In the genomic region with DNA sequence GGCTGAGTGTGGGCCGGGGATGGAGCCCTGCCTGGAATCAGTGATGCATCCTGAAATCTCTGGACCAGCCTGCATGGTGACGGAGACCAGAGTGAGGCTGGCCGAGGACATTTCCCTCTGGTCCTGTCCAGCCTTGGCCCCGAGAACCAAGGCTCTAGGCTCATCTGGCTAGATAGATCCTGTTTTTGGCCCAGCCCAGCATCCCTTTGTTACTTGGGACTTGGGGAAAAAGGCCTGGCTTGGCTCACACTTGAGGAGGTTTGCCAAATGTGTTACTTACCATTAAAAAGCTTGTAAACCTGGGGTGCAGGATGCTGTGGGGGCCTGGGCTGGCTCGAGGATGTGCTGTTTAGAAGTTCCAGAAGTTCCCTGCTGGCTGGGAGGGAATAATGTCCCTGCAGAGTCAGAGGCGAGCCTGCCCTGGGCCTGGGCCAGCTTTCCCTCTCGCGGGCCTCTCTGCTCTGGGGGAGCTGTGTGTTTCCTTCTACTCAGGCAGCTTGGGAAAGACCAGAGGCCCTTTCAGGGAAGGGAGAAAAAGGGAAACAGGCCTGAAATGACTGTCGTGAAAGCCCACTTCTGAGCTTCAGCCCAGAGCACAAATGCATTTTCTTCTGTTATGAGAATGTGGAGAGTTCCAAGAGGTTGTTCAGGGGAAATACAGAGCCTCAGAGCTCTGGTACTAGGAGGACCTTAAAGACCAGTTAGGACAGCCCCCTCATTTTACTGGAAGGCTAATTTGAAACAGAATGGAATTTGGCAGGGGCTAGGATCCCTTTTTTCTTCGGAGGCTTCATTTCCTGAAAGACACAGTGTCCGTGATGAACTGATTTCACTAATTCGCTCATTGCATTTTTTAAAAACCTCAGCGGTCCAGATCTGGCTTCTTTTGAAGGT, we compare ENCODE assay signal across 8 cellular contexts. TPM values are rescaled to one million over a fixed set of nuclear protein-coding genes. Genes with fewer than 3 reads are reported as not detected.
DNase-seq lines count a peak whose midpoint lies in the region; ATAC-seq and TF ChIP-seq lines count a peak whose summit lies in the region.

No MANE protein-coding gene starts in this region.

- H3K36me3 ChIP-seq in Peyer's patch (no peaks in the 10 kb centered on the region), endocrine pancreas (ENCODE audit: control insufficient read depth, insufficient read depth, low read length) (no peaks in the 10 kb centered on the region), mesenchymal stem cell (ENCODE audit: control insufficient read depth in 1 of 2, insufficient read depth in 2 of 2, low read depth in 1 of 2, low read length in 2 of 2) (no peaks in the 10 kb centered on the region), upper lobe of left lung (no peaks in the 10 kb centered on the region)
- H3K36me3 ChIP-seq in effector memory CD4-positive, alpha-beta T cell (ENCODE audit: control insufficient read depth, insufficient read depth, low read length), result no peaks in the 10 kb centered on the region

- peak overlapping the region; percentile 97 for H2BK120ac ChIP-seq in mesenchymal stem cell (ENCODE audit: low read depth, low read length)

- H2AK5ac ChIP-seq in mesenchymal stem cell (ENCODE audit: low read length, severe bottlenecking), result peak overlapping the region; percentile 97

- DNase-seq in H4 (ENCODE audit: low spot score) (peak; percentile 78), Peyer's patch (peak; percentile 32 to 88 (median 79)), mesenchymal stem cell (peak; percentile 97), upper lobe of left lung (peak; percentile 91 to 92), NCI-H1105 (lab: John Stamatoyannopoulos, UW) (no peak)
- DNase-seq in effector memory CD4-positive, alpha-beta T cell, result no peak

- peak overlapping the region in 1 of 2 experiments; percentile 97 for H3K14ac ChIP-seq in mesenchymal stem cell (ENCODE audit: low read length in 2 of 2)

- peak overlapping the region; percentile 98 for H3K4ac ChIP-seq in mesenchymal stem cell (ENCODE audit: low read depth in 1 of 2, low read length in 2 of 2)

- peak overlapping the region; percentile 98 to 99 for H3K18ac ChIP-seq in mesenchymal stem cell (ENCODE audit: low read depth in 1 of 2, low read length in 2 of 2)

- H2BK15ac ChIP-seq in mesenchymal stem cell (ENCODE audit: low read depth, poor library complexity, severe bottlenecking), result peak overlapping the region; percentile 31

- H3K27me3 ChIP-seq in Peyer's patch (no peaks in the 10 kb centered on the region), endocrine pancreas (ENCODE audit: control insufficient read depth, insufficient read depth, low read length) (no peaks in the 10 kb centered on the region), mesenchymal stem cell (ENCODE audit: control insufficient read depth in 1 of 2, insufficient read depth in 1 of 2, low read length in 2 of 2) (no peaks in the 10 kb centered on the region), upper lobe of left lung (no peaks in the 10 kb centered on the region)
- no peaks in the 10 kb centered on the region for H3K27me3 ChIP-seq in effector memory CD4-positive, alpha-beta T cell (replicated peaks; ENCODE audit: control insufficient read depth, insufficient read depth, low read length, poor library complexity, severe bottlenecking)

- TF ChIP-seq EP300 in upper lobe of left lung (IDR thresholded peaks at IDR 0.05), result peak in 1 of 4 donors; percentile 17

- peak overlapping the region; percentile 99 to 100 for H2BK12ac ChIP-seq in mesenchymal stem cell (ENCODE audit: low read length in 2 of 2)

- H4K91ac ChIP-seq in mesenchymal stem cell (ENCODE audit: low read length), result peak overlapping the region; percentile 86

- WGBS in mesenchymal stem cell, result 43% methylated on average over 13 of the region's 13 CpGs
- 22 to 29% methylated on average over 11 to 13 of the region's 13 CpGs for WGBS in upper lobe of left lung, 2 donors

- H3K4me1 ChIP-seq in Peyer's patch (peaks cover 10 to 88% (median 27%) of the 10 kb centered on the region in 4 donors), endocrine pancreas (ENCODE audit: control insufficient read depth, insufficient read depth, low read length) (peaks cover 9% of the 10 kb centered on the region), mesenchymal stem cell (ENCODE audit: control insufficient read depth, insufficient read depth, low read depth, low read length) (peaks cover 30% of the 10 kb centered on the region), upper lobe of left lung (peaks cover 83 to 97% (median 92%) of the 10 kb centered on the region in 4 donors)
- peaks cover 53% of the 10 kb centered on the region for H3K4me1 ChIP-seq in effector memory CD4-positive, alpha-beta T cell (ENCODE audit: control insufficient read depth, insufficient read depth, low read length, poor library complexity, severe bottlenecking)

- H3K27ac ChIP-seq in Peyer's patch (peak overlapping the region; percentile 77 to 94 (median 88)), mesenchymal stem cell (ENCODE audit: low read length, poor library complexity, severe bottlenecking) (peak overlapping the region; percentile 89), upper lobe of left lung (peak overlapping the region; percentile 94 to 99 (median 96))
- H3K27ac ChIP-seq in effector memory CD4-positive, alpha-beta T cell (ENCODE audit: insufficient read depth, low read length, poor library complexity, severe bottlenecking), result no peak overlapping the region

- TF ChIP-seq CTCF in Peyer's patch (IDR thresholded peaks at IDR 0.05) (peak in 3 of 6 experiments; percentile 8 to 34 (median 24)), upper lobe of left lung (IDR thresholded peaks at IDR 0.05) (peak in 3 of 6 experiments; percentile 14 to 53 (median 43))

- H3K9ac ChIP-seq in endocrine pancreas (ENCODE audit: control insufficient read depth, insufficient read depth, low read length) (peak overlapping the region; percentile 25), mesenchymal stem cell (ENCODE audit: low read length) (peak overlapping the region; percentile 80)

- H3K4me3 ChIP-seq in Peyer's patch (no peak overlapping the region), endocrine pancreas (ENCODE audit: control insufficient read depth, insufficient read depth, low read length) (no peak overlapping the region), mesenchymal stem cell (ENCODE audit: insufficient read depth in 1 of 2, low read depth in 1 of 2, low read length in 2 of 2) (peak overlapping the region in 1 of 2 experiments; percentile 66), upper lobe of left lung (no peak overlapping the region)
- H3K4me3 ChIP-seq in effector memory CD4-positive, alpha-beta T cell (ENCODE audit: insufficient read depth, low read depth, low read length, poor library complexity, severe bottlenecking), result no peak overlapping the region

- H2AFZ ChIP-seq in mesenchymal stem cell (ENCODE audit: low read depth, low read length), result no peak overlapping the region

- ATAC-seq in upper lobe of left lung (ENCODE audit: low FRiP score in 2 of 2) (peak; percentile 63 to 84), HG02885 (IDR thresholded peaks at IDR 0.05; ENCODE audit: poor library complexity, unreplicated experiment) (no peak)

- peaks cover 8% of the 10 kb centered on the region for H3K79me1 ChIP-seq in mesenchymal stem cell (replicated peaks; ENCODE audit: low read length, poor library complexity, severe bottlenecking)

- H3K9me3 ChIP-seq in Peyer's patch (no peaks in the 10 kb centered on the region), endocrine pancreas (ENCODE audit: control insufficient read depth, low read length) (no peaks in the 10 kb centered on the region), mesenchymal stem cell (ENCODE audit: control insufficient read depth, low read length) (no peaks in the 10 kb centered on the region), upper lobe of left lung (no peaks in the 10 kb centered on the region)
- no peaks in the 10 kb centered on the region for H3K9me3 ChIP-seq in effector memory CD4-positive, alpha-beta T cell (ENCODE audit: control insufficient read depth, low read length)

- TF ChIP-seq POLR2A in Peyer's patch (IDR thresholded peaks at IDR 0.05), result peak in 1 of 2 donors; percentile 17
- TF ChIP-seq POLR2A in upper lobe of left lung (IDR thresholded peaks at IDR 0.05), result peak in 2 of 4 donors; percentile 33 to 60

- H3K23ac ChIP-seq in mesenchymal stem cell (ENCODE audit: low read length in 2 of 2), result no peak overlapping the region

- H3K4me2 ChIP-seq in mesenchymal stem cell (ENCODE audit: low read length, poor library complexity, severe bottlenecking), result peak overlapping the region; percentile 37

- peak overlapping the region; percentile 98 for H4K8ac ChIP-seq in mesenchymal stem cell (ENCODE audit: low read length)

- H2BK5ac ChIP-seq in mesenchymal stem cell (ENCODE audit: low read depth, low read length, poor library complexity, severe bottlenecking), result peak overlapping the region; percentile 81

RNA-seq across cellular contexts. Expression of gene CTDSP2, which starts 47.2 kb away (rescaled TPM):
- 36.1 and 44.8 TPM in 2 replicates for total RNA-seq in H4 (2014; rRNA removed; shearing (Covaris generic))
- 100 to 1,000 TPM in 3 of 4 donors, 10 to 100 TPM in 1; 87.5 to 196 (median 128) TPM for total RNA-seq in Peyer's patch
- polyA plus RNA-seq in mesenchymal stem cell (2013, experiment 1 of 2), result 136 TPM
- polyA plus RNA-seq in mesenchymal stem cell (2013, experiment 2 of 2), result 129 TPM
- 100 to 1,000 TPM; 153 to 226 (median 175) TPM for total RNA-seq in upper lobe of left lung

RNA-seq across cellular contexts. Expression of gene ATP23, which starts 47.7 kb away (rescaled TPM):
- total RNA-seq in H4 (2014; rRNA removed; shearing (Covaris generic)), result 28.7 and 30.0 TPM in 2 replicates
- 10 to 100 TPM in 2 of 4 donors, 1 to 10 TPM in 1, not detected in 1; 5.9 to 29.2 (median 12.5) TPM for total RNA-seq in Peyer's patch
- 6.5 TPM for polyA plus RNA-seq in mesenchymal stem cell (2013, experiment 1 of 2)
- 5.7 TPM for polyA plus RNA-seq in mesenchymal stem cell (2013, experiment 2 of 2)
- total RNA-seq in upper lobe of left lung, result 10 to 100 TPM in 1 of 6 donors, 1 to 10 TPM in 4, not detected in 1; 4.7 to 18.8 (median 7.7) TPM

Comparison
In these comparisons a context has a peak if more than half of its experiments do, and no peak if none do; other contexts are left out.
1. DNase-seq: peak in H4 (single experiment), Peyer's patch (3 of 3), mesenchymal stem cell (single experiment) and upper lobe of left lung (2 of 2); none in NCI-H1105 (single experiment) and effector memory CD4-positive, alpha-beta T cell (0 of 3).